ENCODE assay signal across 11 cellular contexts in genomic region chr20:47392721-47393073, GRCh38. TPM values are rescaled to one million over a fixed set of nuclear protein-coding genes. Genes with fewer than 3 reads are reported as not detected.
DNase-seq lines count a peak whose midpoint lies in the region; ATAC-seq, FAIRE-seq and TF ChIP-seq lines count a peak whose summit lies in the region.
"Had no signal": no experiment of that assay in that cellular context is flagged by ENCODE, and none has a peak within 500 bp of the region (broad histone marks: within the 10 kb centered on the region; RNA-seq: fewer than 3 reads in every experiment).

No MANE protein-coding gene starts in this region.

- H3K79me2 ChIP-seq in OCI-LY1 (ENCODE audit: insufficient read depth, low read length): no peaks in the 10 kb centered on the region

- no peaks in the 10 kb centered on the region for H3K36me3 Mint-ChIP-seq in activated CD4-positive, alpha-beta T cell treated with anti-CD3 and anti-CD28 coated beads, Interleukin-2, amount 10 ng/mL, durations not matched to agents 24 days and 14 days (ENCODE audit: low read depth)

- intact Hi-C loops in activated CD4-positive, alpha-beta T cell treated with anti-CD3 and anti-CD28 coated beads, Interleukin-2, amount 10 ng/mL, durations not matched to agents 24 days and 14 days (cut with micrococcal nuclease): no loop called here

- H3K27me3 Mint-ChIP-seq in activated CD4-positive, alpha-beta T cell treated with anti-CD3 and anti-CD28 coated beads, Interleukin-2, amount 10 ng/mL, durations not matched to agents 24 days and 14 days: no peaks in the 10 kb centered on the region

- peaks cover 19% of the 10 kb centered on the region for H3K4me1 Mint-ChIP-seq in activated CD4-positive, alpha-beta T cell treated with anti-CD3 and anti-CD28 coated beads, Interleukin-2, amount 10 ng/mL, durations not matched to agents 24 days and 14 days

- peak overlapping the region; percentile 65 for H3K27ac Mint-ChIP-seq in activated CD4-positive, alpha-beta T cell treated with anti-CD3 and anti-CD28 coated beads, Interleukin-2, amount 10 ng/mL, durations not matched to agents 24 days and 14 days

- H3F3A ChIP-seq in OCI-LY1 (ENCODE audit: insufficient read depth, low read length): peaks cover 5% of the 10 kb centered on the region; the same call in 1 of the 2 replicates

- no peaks in the 10 kb centered on the region for H3K9me3 Mint-ChIP-seq in activated CD4-positive, alpha-beta T cell treated with anti-CD3 and anti-CD28 coated beads, Interleukin-2, amount 10 ng/mL, durations not matched to agents 24 days and 14 days

- no peak overlapping the region for H3K4me2 ChIP-seq in OCI-LY1 (ENCODE audit: low read length)

- H3K4me1 ChIP-seq in OCI-LY1 (ENCODE audit: insufficient read depth, low read length, severe bottlenecking): peaks cover 20% of the 10 kb centered on the region
- H3K4me1 ChIP-seq: colonic mucosa had no signal

- TF ChIP-seq CTCF in OCI-LY1 (IDR thresholded peaks at IDR 0.05; ENCODE audit: low read length) (no peak), bronchial epithelial cell (IDR thresholded peaks at IDR 0.05; ENCODE audit: insufficient read depth, low read length, severe bottlenecking) (no peak)

- in situ Hi-C loops in G401 (cut with HindIII; ENCODE audit: low sequenced_read_pairs): no loop called here

- no peak for ATAC-seq in HG02678 (IDR thresholded peaks at IDR 0.05; ENCODE audit: unreplicated experiment)

- peaks cover 5% of the 10 kb centered on the region; the same call in 1 of the 2 replicates for H3K9me3 ChIP-seq in OCI-LY1 (ENCODE audit: low read length)
- H3K9me3 ChIP-seq: colonic mucosa had no signal

- H3K4me3 Mint-ChIP-seq in activated CD4-positive, alpha-beta T cell treated with anti-CD3 and anti-CD28 coated beads, Interleukin-2, amount 10 ng/mL, durations not matched to agents 24 days and 14 days: no peak overlapping the region

- H3K27ac ChIP-seq in OCI-LY1 (ENCODE audit: low read depth, low read length, poor library complexity, severe bottlenecking) (peak overlapping the region; percentile 70), skin epidermis (peak overlapping the region in 20 of 21 experiments; percentile 14 to 87 (median 74))
- H3K27ac ChIP-seq: colonic mucosa had no signal

- H4K20me1 ChIP-seq in OCI-LY1 (ENCODE audit: insufficient read depth, low read length): no peaks in the 10 kb centered on the region

- DNase-seq in activated CD4-positive, alpha-beta T cell treated with anti-CD3 and anti-CD28 coated beads, Interleukin-2, amount 10 ng/mL, durations not matched to agents 24 days and 14 days: no peak
- DNase-seq in activated CD4-positive, alpha-beta T cell treated with anti-CD3 and anti-CD28 coated beads, Interleukin-2, amount 50 U/mL, for 4 hours: no peak
- DNase-seq in bronchial epithelial cell (ENCODE audit: low read depth): peak; percentile 95
- DNase-seq in G401 (ENCODE audit: low spot score): no peak
- no peak for DNase-seq in NCI-H2107 treated with DMSO at 0.1 percent for 48 hours (lab: John Stamatoyannopoulos, UW; ENCODE audit: unreplicated experiment)
- DNase-seq: SHP77 had no signal

- H3K9me2 ChIP-seq in OCI-LY1 (ENCODE audit: low read depth, low read length): no peaks in the 10 kb centered on the region

- H3K36me3 ChIP-seq in OCI-LY1 (ENCODE audit: insufficient read depth, low read length): peaks cover 66% of the 10 kb centered on the region
- no peaks in the 10 kb centered on the region for H3K36me3 ChIP-seq in bronchial epithelial cell (ENCODE audit: control insufficient read depth, insufficient read depth, low read length)
- H3K36me3 ChIP-seq: colonic mucosa had no signal

- no peak for FAIRE-seq in bronchial epithelial cell (lab: Jason Lieb, UNC)
- FAIRE-seq: urothelium cell line had no signal

- no peak overlapping the region for H2AFZ ChIP-seq in OCI-LY1 (ENCODE audit: low read length)

- no peaks in the 10 kb centered on the region for H3K27me3 ChIP-seq in OCI-LY1 (ENCODE audit: insufficient read depth, low read length)
- no peaks in the 10 kb centered on the region for H3K27me3 ChIP-seq in bronchial epithelial cell (ENCODE audit: control insufficient read depth, insufficient read depth, low read length)
- H3K27me3 ChIP-seq: colonic mucosa had no signal

- H3K4me3 ChIP-seq in OCI-LY1 (ENCODE audit: low read depth, low read length, poor library complexity, severe bottlenecking) (no peak overlapping the region), bronchial epithelial cell (ENCODE audit: low read depth, low read length) (peak overlapping the region; percentile 16), skin epidermis (no peak overlapping the region)
- H3K4me3 ChIP-seq: colonic mucosa had no signal

- H3K9ac ChIP-seq in OCI-LY1 (ENCODE audit: low read length): no peak overlapping the region

RNA-seq across cellular contexts. Expression of gene ZMYND8, which starts 36.2 kb away (rescaled TPM):
- 38.1 and 40.0 TPM in 2 replicates for total RNA-seq in activated CD4-positive, alpha-beta T cell treated with anti-CD3 and anti-CD28 coated beads, Interleukin-2, amount 10 ng/mL, durations not matched to agents 24 days and 14 days
- 13.4 and 14.7 TPM in 2 replicates for total RNA-seq in bronchial epithelial cell
- total RNA-seq in G401 (2014; rRNA removed; shearing (Covaris generic)): 21.5 and 24.7 TPM in 2 replicates
